Comparison of ENCODE assay signal across 21 cellular contexts in the genomic region with DNA sequence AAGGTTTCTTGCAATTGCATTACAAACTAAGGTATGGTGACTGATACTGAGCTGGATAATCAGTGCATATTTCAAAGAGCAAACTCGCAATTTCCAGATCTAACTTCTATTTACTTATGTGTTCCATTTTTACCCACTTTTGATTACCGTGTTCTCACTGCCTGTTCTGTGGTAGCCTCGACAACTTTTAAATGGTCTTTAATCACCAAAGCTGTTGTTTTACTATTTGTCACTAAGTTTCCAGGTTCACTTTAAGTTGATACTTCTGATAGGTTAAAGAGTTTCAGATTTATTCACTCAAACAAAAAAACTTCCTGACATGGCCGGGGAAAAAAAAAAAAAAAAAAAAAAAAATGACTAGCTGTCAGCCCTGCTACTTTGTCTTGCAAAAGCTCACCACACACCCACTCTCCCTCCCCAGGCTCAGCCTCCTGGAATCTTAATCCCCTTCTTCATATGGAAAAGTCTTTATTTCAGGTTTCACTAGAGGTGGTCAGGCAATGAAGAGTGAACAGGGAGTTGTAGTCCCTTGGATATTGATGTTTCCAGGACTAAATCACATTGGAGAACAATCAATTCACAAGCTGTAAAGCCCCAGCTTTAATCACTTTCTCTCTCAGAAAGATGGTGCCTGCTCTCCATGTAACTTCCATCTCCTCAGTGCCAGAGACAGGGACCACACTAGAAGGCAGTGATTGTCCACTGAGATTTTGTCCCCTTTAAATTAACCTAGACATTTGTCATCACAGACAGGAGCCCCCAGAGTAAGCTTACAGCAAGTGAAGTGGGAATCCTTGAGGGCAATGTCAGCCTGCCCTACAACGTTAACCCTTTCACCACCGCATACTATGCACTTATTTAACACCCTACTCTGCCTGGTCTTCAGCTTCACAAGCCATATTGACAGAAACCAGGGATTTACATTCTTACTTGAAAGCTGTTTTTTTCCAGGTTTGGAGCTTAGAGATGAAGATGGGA.
DNase-seq lines count a peak whose midpoint lies in the region; ATAC-seq, FAIRE-seq and TF ChIP-seq lines count a peak whose summit lies in the region.
"Had no signal": no experiment of that assay in that cellular context is flagged by ENCODE, and none has a peak within 500 bp of the region (broad histone marks: within the 10 kb centered on the region; RNA-seq: fewer than 3 reads in every experiment).

No MANE protein-coding gene starts in this region.

- H3K36me3 Mint-ChIP-seq in activated T-helper 2 cell treated with anti-CD3 and anti-CD28 coated beads, Interferon-gamma antibody, Interleukin-2, Interleukin-4, amounts not matched to agents 10 μg/mL and 5 μg/mL and 100 μg/mL, durations not matched to agents 14 hours and 24 hours and 36 hours (ENCODE audit: low read depth), result no peaks in the 10 kb centered on the region
- H3K36me3 Mint-ChIP-seq: natural killer cell had no signal

- H3K9me3 Mint-ChIP-seq in activated T-helper 2 cell treated with anti-CD3 and anti-CD28 coated beads, Interferon-gamma antibody, Interleukin-2, Interleukin-4, amounts not matched to agents 10 μg/mL and 5 μg/mL and 100 μg/mL, durations not matched to agents 14 hours and 24 hours and 36 hours, result peaks cover 5% of the 10 kb centered on the region

- H3K36me3 ChIP-seq in BE2C (no peaks in the 10 kb centered on the region), HUES64 (ENCODE audit: insufficient read depth, low read length) (no peaks in the 10 kb centered on the region), neural cell (ENCODE audit: insufficient read depth, low read length) (no peaks in the 10 kb centered on the region)
- H3K36me3 ChIP-seq: sigmoid colon, transverse colon had no signal

- TF ChIP-seq RAD21 in neural cell (conservative IDR thresholded peaks at IDR 0.05), result no peak

- H3K9ac ChIP-seq in HUES64 (ENCODE audit: low read depth, low read length) (no peak overlapping the region), neural cell (ENCODE audit: low read length) (no peak overlapping the region)

- no peak for TF ChIP-seq EP300 in neural cell (conservative IDR thresholded peaks at IDR 0.05; ENCODE audit: poor library complexity, severe bottlenecking)

- no peak for DNase-seq in BE2C
- DNase-seq in fibroblast of mammary gland (ENCODE audit: low read depth), result no peak
- DNase-seq in urothelium cell line (ENCODE audit: low spot score), result no peak
- no peak for DNase-seq in NCI-H1092 treated with DMSO at 0.1 percent for 48 hours (lab: John Stamatoyannopoulos, UW)
- DNase-seq in activated T-helper 2 cell treated with anti-CD3 and anti-CD28 coated beads, Interferon-gamma antibody, Interleukin-2, Interleukin-4, amounts not matched to agents 10 μg/mL and 5 μg/mL and 100 μg/mL, durations not matched to agents 14 hours and 24 hours and 36 hours (ENCODE audit: low spot score), result no peak
- DNase-seq: ACHN; activated CD8-positive, alpha-beta T cell treated with anti-CD3 and anti-CD28 coated beads, Interleukin-2, amount 10 ng/mL, durations not matched to agents 7 days and 5 days; amniotic stem cell; natural killer cell; NCI-H748 treated with DMSO at 0.1 percent for 48 hours; stimulated activated CD4-positive, alpha-beta T cell treated with anti-CD3 and anti-CD28 coated beads, Interleukin-4, amount 100 ng/mL, for 24 hours; SW 1271; transverse colon had no signal

- H3K9me3 ChIP-seq in BE2C, result no peaks in the 10 kb centered on the region; the same call in 1 of the 2 replicates
- no peaks in the 10 kb centered on the region for H3K9me3 ChIP-seq in HUES64 (ENCODE audit: insufficient read depth, low read depth, low read length)
- H3K9me3 ChIP-seq in neural cell (ENCODE audit: low read length), result no peaks in the 10 kb centered on the region
- H3K9me3 ChIP-seq: sigmoid colon, transverse colon had no signal

- intact Hi-C loops in activated T-helper 2 cell treated with anti-CD3 and anti-CD28 coated beads, Interferon-gamma antibody, Interleukin-2, Interleukin-4, amounts not matched to agents 10 μg/mL and 5 μg/mL and 100 μg/mL, durations not matched to agents 14 hours and 24 hours and 36 hours (cut with micrococcal nuclease), result no loop called here

- H3K9me2 ChIP-seq in neural cell (ENCODE audit: insufficient read depth, low read length), result no peaks in the 10 kb centered on the region

- H3K4me1 ChIP-seq in BE2C (no peaks in the 10 kb centered on the region), HUES64 (ENCODE audit: insufficient read depth, low read length) (peaks cover 68% of the 10 kb centered on the region)

- no peak overlapping the region for H3K4me3 Mint-ChIP-seq in activated T-helper 2 cell treated with anti-CD3 and anti-CD28 coated beads, Interferon-gamma antibody, Interleukin-2, Interleukin-4, amounts not matched to agents 10 μg/mL and 5 μg/mL and 100 μg/mL, durations not matched to agents 14 hours and 24 hours and 36 hours (ENCODE audit: low read depth)
- H3K4me3 Mint-ChIP-seq: activated CD8-positive, alpha-beta T cell treated with anti-CD3 and anti-CD28 coated beads, Interleukin-2, amount 10 ng/mL, durations not matched to agents 7 days and 5 days; activated T-helper 1 cell treated with anti-CD3 and anti-CD28 coated beads, Interleukin-12 subunit alpha, Interleukin-12 subunit beta, Interleukin-2, Interleukin-4 antibody, amounts not matched to agents 30 ng/mL and 10 ng/mL and 1 ng/mL, durations not matched to agents 14 hours and 24 hours and 36 hours; natural killer cell had no signal

- no peaks in the 10 kb centered on the region for H3F3A ChIP-seq in neural cell (ENCODE audit: insufficient read depth, low read length, poor library complexity, severe bottlenecking)

- no peaks in the 10 kb centered on the region for H3K4me1 Mint-ChIP-seq in activated T-helper 2 cell treated with anti-CD3 and anti-CD28 coated beads, Interferon-gamma antibody, Interleukin-2, Interleukin-4, amounts not matched to agents 10 μg/mL and 5 μg/mL and 100 μg/mL, durations not matched to agents 14 hours and 24 hours and 36 hours (ENCODE audit: low read depth)
- H3K4me1 Mint-ChIP-seq: natural killer cell had no signal

- no peak overlapping the region for H3K4me2 ChIP-seq in neural cell (ENCODE audit: low read length)

- FAIRE-seq in urothelium cell line (lab: Jason Lieb, UNC), result no peak
- FAIRE-seq: GM12892 had no signal

- H3K27me3 ChIP-seq in BE2C (no peaks in the 10 kb centered on the region), HUES64 (ENCODE audit: insufficient read depth, low read length) (peaks cover 9% of the 10 kb centered on the region), neural cell (ENCODE audit: insufficient read depth, low read depth, low read length) (peaks cover 18% of the 10 kb centered on the region)

- no peak overlapping the region for H2AFZ ChIP-seq in neural cell (ENCODE audit: low read depth, low read length)

- H3K27ac Mint-ChIP-seq in activated T-helper 2 cell treated with anti-CD3 and anti-CD28 coated beads, Interferon-gamma antibody, Interleukin-2, Interleukin-4, amounts not matched to agents 10 μg/mL and 5 μg/mL and 100 μg/mL, durations not matched to agents 14 hours and 24 hours and 36 hours, result no peak overlapping the region
- H3K27ac Mint-ChIP-seq: activated CD8-positive, alpha-beta T cell treated with anti-CD3 and anti-CD28 coated beads, Interleukin-2, amount 10 ng/mL, durations not matched to agents 7 days and 5 days; activated T-helper 1 cell treated with anti-CD3 and anti-CD28 coated beads, Interleukin-12 subunit alpha, Interleukin-12 subunit beta, Interleukin-2, Interleukin-4 antibody, amounts not matched to agents 30 ng/mL and 10 ng/mL and 1 ng/mL, durations not matched to agents 14 hours and 24 hours and 36 hours; natural killer cell had no signal

- no peaks in the 10 kb centered on the region for H4K20me1 ChIP-seq in neural cell (ENCODE audit: insufficient read depth)

- H3K4me3 ChIP-seq in BE2C (ENCODE audit: low read depth, low read length), result peak overlapping the region; percentile 72
- H3K4me3 ChIP-seq in HUES64 (ENCODE audit: low read length), result peak overlapping the region; percentile 67
- peak overlapping the region; percentile 62 for H3K4me3 ChIP-seq in fibroblast of mammary gland (ENCODE audit: control insufficient read depth, low read depth, low read length)
- peak overlapping the region; percentile 76 for H3K4me3 ChIP-seq in neural cell (ENCODE audit: low read length)

- H3K27me3 Mint-ChIP-seq in activated T-helper 2 cell treated with anti-CD3 and anti-CD28 coated beads, Interferon-gamma antibody, Interleukin-2, Interleukin-4, amounts not matched to agents 10 μg/mL and 5 μg/mL and 100 μg/mL, durations not matched to agents 14 hours and 24 hours and 36 hours (ENCODE audit: low read depth), result peaks cover 8% of the 10 kb centered on the region

- H3K27ac ChIP-seq in HUES64 (ENCODE audit: low read depth, low read length) (peak overlapping the region; percentile 91; the same call in 1 of the 2 replicates), neural cell (ENCODE audit: low read length) (no peak overlapping the region)
- H3K27ac ChIP-seq: coronary artery, sigmoid colon, transverse colon had no signal

- no peak for TF ChIP-seq CTCF in BE2C (IDR thresholded peaks at IDR 0.05; ENCODE audit: low read depth, low read length)
- TF ChIP-seq CTCF in fibroblast of mammary gland (conservative IDR thresholded peaks at IDR 0.05; ENCODE audit: control insufficient read depth, insufficient read depth, low read depth, low read length), result no peak
- TF ChIP-seq CTCF in neural cell (IDR thresholded peaks at IDR 0.05; ENCODE audit: poor library complexity, severe bottlenecking), result no peak

- H3K79me2 ChIP-seq in neural cell (replicated peaks; ENCODE audit: insufficient read depth, low read length), result no peaks in the 10 kb centered on the region

- 18% methylated on average over 6 of the region's 6 CpGs for WGBS in HUES64

- ATAC-seq in GM21576 (IDR thresholded peaks at IDR 0.05; ENCODE audit: unreplicated experiment), result no peak
- ATAC-seq: activated CD8-positive, alpha-beta T cell treated with anti-CD3 and anti-CD28 coated beads, Interleukin-2, amount 10 ng/mL, durations not matched to agents 7 days and 5 days; natural killer cell; Panc1 had no signal

TF ChIP-seq in neural cell, 6 proteins besides CTCF, POLR2A, EP300 and RAD21 (continues in another document):
- TF ChIP-seq MXI1 (conservative IDR thresholded peaks at IDR 0.05; ENCODE audit: poor library complexity, severe bottlenecking) (no peak), POLR2AphosphoS5 (IDR thresholded peaks at IDR 0.05) (no peak), TAF1 (IDR thresholded peaks at IDR 0.05; ENCODE audit: low read depth) (no peak), SMC3 (conservative IDR thresholded peaks at IDR 0.05; ENCODE audit: poor library complexity) (no peak)
